In the genomic region with DNA sequence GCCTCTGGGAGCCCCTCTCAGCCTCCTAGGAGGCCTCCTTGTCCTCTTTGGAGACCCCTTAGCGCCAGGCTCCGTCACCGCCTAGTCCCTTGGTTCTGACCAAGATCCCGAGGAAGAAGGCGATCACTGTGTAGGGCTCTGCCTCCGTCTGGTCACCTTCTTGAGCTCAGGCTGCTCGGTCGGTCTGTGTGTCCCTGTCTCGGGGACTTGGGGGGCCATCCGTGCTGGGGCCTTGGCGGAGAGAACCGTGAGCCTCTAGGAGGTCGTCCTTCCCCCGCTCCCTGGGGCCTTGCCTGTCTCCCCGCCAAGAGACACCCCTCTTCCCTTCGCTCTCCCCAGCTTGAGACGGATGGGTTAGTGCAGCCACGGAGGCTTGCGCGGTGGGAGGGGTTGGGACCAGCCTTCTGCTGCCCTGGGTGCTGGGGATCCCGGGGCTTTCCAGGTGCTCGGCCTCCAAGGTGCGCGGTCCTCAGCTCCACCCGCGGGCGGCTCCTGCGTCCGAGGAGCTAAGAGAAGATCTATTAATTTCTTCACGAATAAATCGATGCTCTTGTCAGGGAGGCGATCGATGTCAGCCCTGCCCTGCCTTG, we compare ENCODE assay signal across 8 cellular contexts. TPM values are rescaled to one million over a fixed set of nuclear protein-coding genes. Genes with fewer than 3 reads are reported as not detected.
DNase-seq lines count a peak whose midpoint lies in the region; TF ChIP-seq lines count a peak whose summit lies in the region.

No MANE protein-coding gene starts in this region.

- peaks cover 3% of the 10 kb centered on the region; the same call in 1 of the 2 replicates for H4K20me1 ChIP-seq in DOHH2 (ENCODE audit: control insufficient read depth, insufficient read depth, low read depth, low read length)

- H3F3A ChIP-seq in DOHH2 (ENCODE audit: control insufficient read depth, insufficient read depth), result no peaks in the 10 kb centered on the region

- H3K9me2 ChIP-seq in DOHH2 (replicated peaks; ENCODE audit: control insufficient read depth, low read length), result no peaks in the 10 kb centered on the region

- no peaks in the 10 kb centered on the region for H3K36me3 ChIP-seq in DOHH2 (ENCODE audit: control insufficient read depth, low read length)
- no peaks in the 10 kb centered on the region for H3K36me3 ChIP-seq in subcutaneous abdominal adipose tissue (ENCODE audit: control insufficient read depth in 5 of 5, insufficient read depth in 5 of 5, low read length in 5 of 5)

- no peaks in the 10 kb centered on the region for H3K79me2 ChIP-seq in DOHH2 (ENCODE audit: control insufficient read depth, low read length)

- peak overlapping the region; percentile 57 for H3K4me2 ChIP-seq in DOHH2 (ENCODE audit: low read length)

- no peaks in the 10 kb centered on the region for H3K9me3 ChIP-seq in DOHH2 (ENCODE audit: control insufficient read depth, insufficient read depth, low read length)
- no peaks in the 10 kb centered on the region for H3K9me3 ChIP-seq in subcutaneous abdominal adipose tissue (ENCODE audit: control insufficient read depth in 5 of 5, low read length in 5 of 5)

- DNase-seq in astrocyte of the cerebellum (ENCODE audit: low read depth) (no peak), immature natural killer cell (no peak), hippocampal formation (lab: John Stamatoyannopoulos, UW) (no peak), NCI-H2029 treated with DMSO at 0.1 percent for 48 hours (lab: John Stamatoyannopoulos, UW) (no peak)
- DNase-seq in stimulated activated naive CD4-positive, alpha-beta T cell treated with Interleukin-2 at 50 U/mL for 16 hours (lab: John Stamatoyannopoulos, UW), result no peak

- TF ChIP-seq CTCF in DOHH2 (IDR thresholded peaks at IDR 0.05; ENCODE audit: low read depth, low read length, poor library complexity, severe bottlenecking) (no peak), astrocyte of the cerebellum (IDR thresholded peaks at IDR 0.05; ENCODE audit: low read depth, low read length, missing control alignments) (no peak)

- in situ Hi-C loops in astrocyte of the cerebellum (cut with HindIII; ENCODE audit: low sequenced_read_pairs), result loop anchor here (5.0 kb wide), 1 partner anchor 142 kb away; no protein-coding TSS in a partner anchor

- peak overlapping the region in 3 of 4 donors; percentile 52 to 94 (median 90) for H3K4me3 Mint-ChIP-seq in IgD-negative memory B cell
- peak overlapping the region; percentile 80 to 90 (median 88) for H3K4me3 Mint-ChIP-seq in immature natural killer cell

- H3K4me1 ChIP-seq in DOHH2 (ENCODE audit: control insufficient read depth, low read length) (peaks cover 10% of the 10 kb centered on the region), subcutaneous abdominal adipose tissue (ENCODE audit: control insufficient read depth in 5 of 5, insufficient read depth in 5 of 5, low read length in 5 of 5) (peaks cover 4 to 29% (median 24%) of the 10 kb centered on the region in 5 donors)

- H3K27ac Mint-ChIP-seq in IgD-negative memory B cell (no peak overlapping the region), immature natural killer cell (peak overlapping the region in 2 of 6 donors; percentile 28 to 81)

- peaks cover 53% of the 10 kb centered on the region for H3K27me3 Mint-ChIP-seq in IgD-negative memory B cell
- peaks cover 17 to 25% (median 19%) of the 10 kb centered on the region in 3 donors for H3K27me3 Mint-ChIP-seq in immature natural killer cell (ENCODE audit: low read depth in 3 of 3)

- H3K36me3 Mint-ChIP-seq in IgD-negative memory B cell (peaks cover 2% of the 10 kb centered on the region), immature natural killer cell (peaks cover 0 to 4% (median 0%) of the 10 kb centered on the region in 3 donors)

- H3K27ac ChIP-seq in DOHH2 (ENCODE audit: low read depth, low read length) (no peak overlapping the region), subcutaneous abdominal adipose tissue (ENCODE audit: low read depth, low read length) (no peak overlapping the region)

- H3K27me3 ChIP-seq in DOHH2 (ENCODE audit: control insufficient read depth, low read length) (peaks cover 78% of the 10 kb centered on the region), subcutaneous abdominal adipose tissue (ENCODE audit: control insufficient read depth in 5 of 5, insufficient read depth in 4 of 5, low read length in 5 of 5) (peaks cover 30 to 72% (median 68%) of the 10 kb centered on the region in 5 donors)

- H3K9me3 Mint-ChIP-seq in IgD-negative memory B cell (no peaks in the 10 kb centered on the region), immature natural killer cell (no peaks in the 10 kb centered on the region)

- H3K4me1 Mint-ChIP-seq in IgD-negative memory B cell (peaks cover 4 to 20% (median 5%) of the 10 kb centered on the region in 3 donors), immature natural killer cell (peaks cover 16 to 21% of the 10 kb centered on the region in 2 donors)

- H3K9ac ChIP-seq in subcutaneous abdominal adipose tissue (ENCODE audit: low read length in 5 of 5), result peak overlapping the region in 1 of 5 donors; percentile 44

- H3K4me3 ChIP-seq in DOHH2 (ENCODE audit: low read length), result no peak overlapping the region
- peak overlapping the region; percentile 33 for H3K4me3 ChIP-seq in astrocyte of the cerebellum (ENCODE audit: low read depth, low read length)
- H3K4me3 ChIP-seq in subcutaneous abdominal adipose tissue (ENCODE audit: low read depth in 1 of 5, low read length in 5 of 5), result peak overlapping the region in 4 of 5 donors; percentile 16 to 54 (median 37)

RNA-seq across cellular contexts. Expression of a gene that starts 0.7 kb away (rescaled TPM):
- polyA plus RNA-seq in IgD-negative memory B cell (not detected), immature natural killer cell (not detected)

RNA-seq across cellular contexts. Expression of a gene that starts 1.0 kb away (rescaled TPM):
- polyA plus RNA-seq in IgD-negative memory B cell (not detected), immature natural killer cell (under 1 TPM in 1 of 3 donors, not detected in 2; 0.71 TPM)

RNA-seq across cellular contexts. Expression of a gene that starts 33.9 kb away (rescaled TPM):
- polyA plus RNA-seq in IgD-negative memory B cell (not detected), immature natural killer cell (under 1 TPM in 1 of 3 donors, not detected in 2; 0.28 TPM)

RNA-seq across cellular contexts. Expression of a gene that starts 43.0 kb away (rescaled TPM):
- polyA plus RNA-seq in IgD-negative memory B cell (2.1 TPM), immature natural killer cell (100 to 1,000 TPM in 1 of 3 donors, 10 to 100 TPM in 2; 76.4 to 139 (median 84.1) TPM)
